16 cellular contexts compared by ENCODE assay signal in the genomic region with DNA sequence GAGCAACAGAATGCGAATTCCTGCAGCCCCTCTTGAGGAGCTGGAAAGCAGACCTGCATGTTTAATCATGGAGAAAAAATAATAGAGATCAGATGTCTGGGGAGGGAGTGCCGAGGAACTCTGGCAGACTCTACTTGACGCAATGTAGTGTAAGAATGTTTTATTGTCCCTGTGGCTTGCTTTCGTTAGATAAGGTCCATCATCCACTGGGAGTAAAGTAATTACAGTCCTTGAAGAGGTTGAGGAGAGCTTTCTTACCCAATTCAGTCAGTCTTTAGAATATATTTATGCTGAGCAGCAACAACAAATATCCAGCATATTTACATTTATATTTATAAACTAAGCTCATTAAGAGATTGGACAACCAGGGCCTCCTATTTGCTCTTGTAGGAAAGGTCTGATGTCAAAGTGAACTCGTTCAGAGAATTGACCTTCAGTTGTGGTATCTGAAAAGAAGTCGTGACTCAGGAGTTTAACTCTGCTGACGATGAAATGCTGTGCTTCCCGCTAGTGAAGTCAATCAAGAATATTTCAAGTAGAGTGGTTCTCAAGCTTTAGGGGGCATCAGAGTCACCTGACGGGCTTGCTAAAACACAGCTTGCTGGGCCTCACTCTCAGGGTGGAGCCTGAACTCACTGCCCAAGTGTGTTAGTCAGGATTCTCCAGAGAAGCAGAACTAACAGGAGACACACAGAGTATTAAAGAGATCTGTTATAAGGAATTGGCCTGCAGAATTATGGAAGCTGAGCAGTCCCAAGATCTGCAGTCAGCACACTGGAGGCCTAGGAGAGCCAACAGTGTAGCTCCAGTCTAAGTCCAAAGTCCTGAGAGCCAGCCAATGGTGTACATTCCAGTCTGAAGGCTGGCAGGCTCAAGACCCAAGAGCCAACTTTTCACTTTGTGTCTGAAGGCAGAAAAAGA.
DNase-seq lines count a peak whose midpoint lies in the region; ATAC-seq, FAIRE-seq and TF ChIP-seq lines count a peak whose summit lies in the region.
"Had no signal": no experiment of that assay in that cellular context is flagged by ENCODE, and none has a peak within 500 bp of the region (broad histone marks: within the 10 kb centered on the region; RNA-seq: fewer than 3 reads in every experiment).

No MANE protein-coding gene starts in this region.

- H3K4me3 Mint-ChIP-seq in T-helper 2 cell treated with Interferon-gamma antibody and Interleukin-4, amounts not matched to agents 5 μg/mL and 100 μg/mL, for 36 hours, result no peak overlapping the region

- H3K27me3 Mint-ChIP-seq in T-helper 2 cell treated with Interferon-gamma antibody and Interleukin-4, amounts not matched to agents 5 μg/mL and 100 μg/mL, for 36 hours (ENCODE audit: low read depth), result no peaks in the 10 kb centered on the region

- WGBS in HepG2 (ENCODE audit: low lambda C conversion rate), result 38% methylated on average over 9 of the region's 9 CpGs

- H3K4me3 ChIP-seq in HUES48 (ENCODE audit: low read depth, low read length) (no peak overlapping the region), choroid plexus epithelial cell (ENCODE audit: low read depth, low read length) (no peak overlapping the region), HepG2 (replicated peaks in 1 of 3; ENCODE audit: insufficient read depth in 1 of 3, low read depth in 2 of 3, low read length in 3 of 3) (no peak overlapping the region)
- H3K4me3 ChIP-seq: colonic mucosa, lower lobe of right lung, thoracic aorta had no signal

- H4K20me1 ChIP-seq in HepG2 (ENCODE audit: insufficient read depth, low read length), result no peaks in the 10 kb centered on the region

- peaks cover 3% of the 10 kb centered on the region for H3K9me3 Mint-ChIP-seq in T-helper 2 cell treated with Interferon-gamma antibody and Interleukin-4, amounts not matched to agents 5 μg/mL and 100 μg/mL, for 36 hours

- no peak for FAIRE-seq in HepG2 (lab: Jason Lieb, UNC)
- FAIRE-seq: frontal cortex had no signal

- in situ Hi-C loops in HepG2 (cut with HindIII; ENCODE audit: extremely low pct_ligation_motif_present, low pct_unique_long_range_greater_than_20kb), result no loop called here

- no peak for TF ChIP-seq RAD21 in HepG2 (CRISPR knock-in tag; IDR thresholded peaks at IDR 0.05)

- H3K4me1 Mint-ChIP-seq in T-helper 2 cell treated with Interferon-gamma antibody and Interleukin-4, amounts not matched to agents 5 μg/mL and 100 μg/mL, for 36 hours (ENCODE audit: low read depth), result no peaks in the 10 kb centered on the region

- H3K27ac ChIP-seq in 22Rv1 (no peak overlapping the region), HUES48 (ENCODE audit: low read depth, low read length) (peak overlapping the region; percentile 43), HepG2 (ENCODE audit: extremely low read length, insufficient read depth, low read length) (no peak overlapping the region)
- H3K27ac ChIP-seq: colonic mucosa, lower lobe of right lung, thoracic aorta had no signal

- no peak for TF ChIP-seq POLR2A in HepG2 (IDR thresholded peaks at IDR 0.05; ENCODE audit: insufficient read depth in 1 of 2, low read depth in 2 of 2, low read length in 2 of 2)

- H3K27me3 ChIP-seq in HUES48 (ENCODE audit: control insufficient read depth, insufficient read depth, low read length) (no peaks in the 10 kb centered on the region), HepG2 (ENCODE audit: control insufficient read depth in 1 of 2, insufficient read depth in 2 of 2, low read length in 2 of 2) (no peaks in the 10 kb centered on the region)
- H3K27me3 ChIP-seq: colonic mucosa had no signal

- H3K9ac ChIP-seq in HUES48 (ENCODE audit: low read depth, low read length) (no peak overlapping the region), HepG2 (ENCODE audit: insufficient read depth, low read depth, low read length) (no peak overlapping the region)

- BruUV-seq in HepG2 (replicated peaks; lab: Mats Ljungman, UMichigan), result no TSS peak

- CTCF ChIA-PET in HepG2 (lab: Yijun Ruan, JAX; ENCODE audit: low intra/inter-chr PET ratio, low total read pairs), result no interaction called here

- H3K36me3 Mint-ChIP-seq in T-helper 2 cell treated with Interferon-gamma antibody and Interleukin-4, amounts not matched to agents 5 μg/mL and 100 μg/mL, for 36 hours (ENCODE audit: low read depth), result no peaks in the 10 kb centered on the region

- H3K36me3 ChIP-seq in HUES48 (ENCODE audit: control insufficient read depth, insufficient read depth, low read length) (no peaks in the 10 kb centered on the region), HepG2 (replicated peaks in 1 of 2; ENCODE audit: control insufficient read depth in 1 of 2, insufficient read depth in 2 of 2, low read length in 2 of 2) (no peaks in the 10 kb centered on the region)
- H3K36me3 ChIP-seq: colonic mucosa, lower lobe of right lung, thoracic aorta had no signal

- ATAC-seq in HepG2, result peak; percentile 55; the same call in 1 of the 3 replicates
- no peak for ATAC-seq in GM19328 (IDR thresholded peaks at IDR 0.05; ENCODE audit: unreplicated experiment)
- ATAC-seq: lower lobe of right lung had no signal

- POLR2A ChIA-PET in HepG2 (lab: Yijun Ruan, JAX), result no interaction called here

- H3K79me2 ChIP-seq in HepG2 (ENCODE audit: insufficient read depth, low read length), result no peaks in the 10 kb centered on the region

- H2AFZ ChIP-seq in HepG2 (ENCODE audit: low read length), result no peak overlapping the region

- H3K4me2 ChIP-seq in HepG2 (ENCODE audit: low read depth, low read length), result no peak overlapping the region

- DNase-seq in choroid plexus epithelial cell (ENCODE audit: low read depth) (peak; percentile 92), HepG2 (ENCODE audit: low spot score) (no peak), NCI-H1436 treated with DMSO at 0.1 percent for 48 hours (lab: John Stamatoyannopoulos, UW) (no peak)
- no peak for DNase-seq in T-helper 2 cell treated with Interferon-gamma antibody and Interleukin-4, amounts not matched to agents 5 μg/mL and 100 μg/mL, for 36 hours (ENCODE audit: low spot score)
- no peak for DNase-seq in central memory CD4-positive, alpha-beta T cell
- DNase-seq: activated effector memory CD4-positive, alpha-beta T cell treated with anti-CD3 and anti-CD28 coated beads, Interleukin-2, amount 50 U/mL, for 16 hours; colonic mucosa; GDM1; lower lobe of right lung; NCI-H1694 treated with DMSO at 0.1 percent for 48 hours; posterior cingulate gyrus had no signal

- H3K9me3 ChIP-seq in HUES48 (ENCODE audit: control insufficient read depth, insufficient read depth, low read length) (no peaks in the 10 kb centered on the region), HepG2 (ENCODE audit: low read length) (no peaks in the 10 kb centered on the region)
- H3K9me3 ChIP-seq: colonic mucosa, lower lobe of right lung, thoracic aorta had no signal

- TF ChIP-seq CTCF in 22Rv1 (IDR thresholded peaks at IDR 0.05) (0 out of 2 replicates have a peak, but pooled peaks have one; percentile 4), choroid plexus epithelial cell (conservative IDR thresholded peaks at IDR 0.05; ENCODE audit: low read depth, low read length) (peak; percentile 3), HepG2 (CRISPR knock-in tag; IDR thresholded peaks at IDR 0.05) (no peak)

- intact Hi-C loops in HepG2 (cut with micrococcal nuclease; ENCODE audit: unreplicated experiment), result no loop called here

- H3K4me1 ChIP-seq in HUES48 (ENCODE audit: control insufficient read depth, insufficient read depth, low read length) (peaks cover 28% of the 10 kb centered on the region), HepG2 (ENCODE audit: insufficient read depth, low read length) (peaks cover 7% of the 10 kb centered on the region; the same call in 1 of the 2 replicates)
- H3K4me1 ChIP-seq: colonic mucosa, lower lobe of right lung had no signal

- no peak overlapping the region for H3K27ac Mint-ChIP-seq in T-helper 2 cell treated with Interferon-gamma antibody and Interleukin-4, amounts not matched to agents 5 μg/mL and 100 μg/mL, for 36 hours

- TF ChIP-seq EP300 in HepG2 (IDR thresholded peaks at IDR 0.05; ENCODE audit: low read depth in 2 of 2, low read length in 2 of 2) (no peak), HepG2 (CRISPR knock-in tag; IDR thresholded peaks at IDR 0.05; ENCODE audit: borderline replicate concordance) (no peak)

TF ChIP-seq in HepG2, 621 proteins besides CTCF, POLR2A, EP300 and RAD21:
- TF ChIP-seq ZNF644 (CRISPR knock-in tag; IDR thresholded peaks at IDR 0.05; ENCODE audit: low read depth) (0 out of 2 replicates have a peak, but pooled peaks have one; percentile 61), FOXC1 (CRISPR knock-in tag; IDR thresholded peaks at IDR 0.05; ENCODE audit: borderline replicate concordance) (no peak), HNF4A (CRISPR knock-in tag; IDR thresholded peaks at IDR 0.05) (peak; percentile 19; the same call in 1 of the 2 replicates)
